13 cellular contexts compared by ENCODE assay signal in genomic region chr2:121565389-121566250, GRCh38. TPM values are rescaled to one million over a fixed set of nuclear protein-coding genes. Genes with fewer than 3 reads are reported as not detected.
DNase-seq lines count a peak whose midpoint lies in the region; ATAC-seq and TF ChIP-seq lines count a peak whose summit lies in the region.
"Had no signal": no experiment of that assay in that cellular context is flagged by ENCODE, and none has a peak within 500 bp of the region (broad histone marks: within the 10 kb centered on the region; RNA-seq: fewer than 3 reads in every experiment).

No MANE protein-coding gene starts in this region.

- POLR2A ChIA-PET in A673 (lab: Charles Lee; ENCODE audit: low non-redundant PET): no interaction called here

- H3K4me3 ChIP-seq in A673 (ENCODE audit: low read depth, low read length, poor library complexity, severe bottlenecking) (no peak overlapping the region), adrenal gland (no peak overlapping the region), lower lobe of right lung (no peak overlapping the region), colonic mucosa (no peak overlapping the region), mammary epithelial cell (replicated peaks in 1 of 3; ENCODE audit: insufficient read depth in 1 of 3, low read depth in 2 of 3, low read length in 3 of 3) (no peak overlapping the region)
- H3K4me3 ChIP-seq: esophagus muscularis mucosa had no signal

- H3K9ac ChIP-seq in colonic mucosa (ENCODE audit: low read depth in 2 of 2, low read length in 2 of 2) (no peak overlapping the region), mammary epithelial cell (ENCODE audit: insufficient read depth, low read length) (no peak overlapping the region)

- H3K36me3 ChIP-seq in A673 (ENCODE audit: insufficient read depth, low read length, poor library complexity, severe bottlenecking) (no peaks in the 10 kb centered on the region), adrenal gland (replicated peaks in 1 of 2) (no peaks in the 10 kb centered on the region), lower lobe of right lung (peaks cover 3% of the 10 kb centered on the region), colonic mucosa (no peaks in the 10 kb centered on the region), mammary epithelial cell (ENCODE audit: insufficient read depth, low read length) (no peaks in the 10 kb centered on the region)
- H3K36me3 ChIP-seq: esophagus muscularis mucosa had no signal

- no peak overlapping the region for H2AFZ ChIP-seq in mammary epithelial cell (ENCODE audit: low read depth, low read length)

- H3K79me2 ChIP-seq in mammary epithelial cell (ENCODE audit: insufficient read depth, low read length): peaks cover 75% of the 10 kb centered on the region

- H3K27ac ChIP-seq in A673 (ENCODE audit: low read depth, low read length, poor library complexity, severe bottlenecking) (no peak overlapping the region), adrenal gland (peak overlapping the region in 4 of 5 donors; percentile 4 to 44 (median 22)), lower lobe of right lung (no peak overlapping the region), colonic mucosa (no peak overlapping the region), mammary epithelial cell (ENCODE audit: insufficient read depth, low read depth, low read length) (no peak overlapping the region)
- H3K27ac ChIP-seq: esophagus muscularis mucosa had no signal

- DNase-seq in A673 (ENCODE audit: low spot score) (peak; percentile 58), MV-4-11 (lab: John Stamatoyannopoulos, UW) (peak; percentile 71), adrenal gland (peak in 5 of 7 donors; percentile 36 to 72 (median 50)), lower lobe of right lung (no peak), colonic mucosa (no peak), RPMI8226 (no peak), mammary epithelial cell (no peak), HCEC 1CT (no peak)
- DNase-seq: activated CD4-positive, alpha-beta T cell treated with anti-CD3 and anti-CD28 coated beads for 36 hours; DMS79 treated with DMSO at 0.1 percent for 48 hours; stimulated activated CD4-positive, alpha-beta T cell treated with anti-CD3 and anti-CD28 coated beads, Interleukin-12 subunit alpha, Interleukin-12 subunit beta, amount 100 ng/mL, for 4 hours; SW 1271 had no signal

- dilution Hi-C loops in mammary epithelial cell (cut with HindIII; ENCODE audit: low sequenced_read_pairs): no loop called here

- in situ Hi-C loops in mammary epithelial cell (cut with MboI; ENCODE audit: low sequenced_read_pairs in 2 of 2): no loop called here

- ATAC-seq in lower lobe of right lung: peak; percentile 26 to 43

- H3K4me1 ChIP-seq in A673 (ENCODE audit: insufficient read depth, low read length, poor library complexity, severe bottlenecking) (peaks cover 17% of the 10 kb centered on the region), adrenal gland (replicated peaks in 1 of 2) (peaks cover 13 to 81% of the 10 kb centered on the region in 2 donors), lower lobe of right lung (peaks cover 25% of the 10 kb centered on the region), colonic mucosa (no peaks in the 10 kb centered on the region), mammary epithelial cell (ENCODE audit: insufficient read depth, low read length) (peaks cover 23% of the 10 kb centered on the region)

- H3K4me2 ChIP-seq in mammary epithelial cell (ENCODE audit: insufficient read depth, low read depth, low read length): no peak overlapping the region

- CTCF ChIA-PET in A673 (lab: Charles Lee) (interaction anchor here (0.5 kb wide), 1 partner anchor 146 kb away, joined by 3 read pairs; no protein-coding TSS in a partner anchor), mammary epithelial cell (lab: Charles Lee; ENCODE audit: low non-redundant PET) (no interaction called here)

- H4K20me1 ChIP-seq in mammary epithelial cell (ENCODE audit: insufficient read depth, low read length): no peaks in the 10 kb centered on the region

- no TSS peak for BruUV-seq in A673 (replicated peaks; lab: Mats Ljungman, UMichigan)
- BruUV-seq in mammary epithelial cell (replicated peaks; lab: Mats Ljungman, UMichigan): no TSS peak

- H3K27me3 ChIP-seq in A673 (replicated peaks; ENCODE audit: insufficient read depth, low read depth, low read length, poor library complexity) (no peaks in the 10 kb centered on the region), adrenal gland (no peaks in the 10 kb centered on the region), lower lobe of right lung (ENCODE audit: low read depth) (no peaks in the 10 kb centered on the region), colonic mucosa (no peaks in the 10 kb centered on the region), mammary epithelial cell (ENCODE audit: insufficient read depth, low read length) (no peaks in the 10 kb centered on the region)
- H3K27me3 ChIP-seq: esophagus muscularis mucosa had no signal

- H3K9me3 ChIP-seq in A673 (ENCODE audit: low read depth, low read length, poor library complexity, severe bottlenecking): no peaks in the 10 kb centered on the region
- no peaks in the 10 kb centered on the region for H3K9me3 ChIP-seq in adrenal gland (replicated peaks in 1 of 3)
- H3K9me3 ChIP-seq in lower lobe of right lung: no peaks in the 10 kb centered on the region
- no peaks in the 10 kb centered on the region for H3K9me3 ChIP-seq in colonic mucosa
- no peaks in the 10 kb centered on the region for H3K9me3 ChIP-seq in mammary epithelial cell (replicated peaks; ENCODE audit: insufficient read depth, low read length)
- H3K9me3 ChIP-seq: esophagus muscularis mucosa had no signal

- WGBS in adrenal gland, 4 donors: 58 to 64% (median 61%) methylated on average over 5 of the region's 5 CpGs
- WGBS in mammary epithelial cell (ENCODE audit: low coverage, missing lambda C conversion rate): 46% methylated on average over 5 of the region's 5 CpGs

- no peak for TF ChIP-seq POLR2A in adrenal gland (IDR thresholded peaks at IDR 0.05)

- intact Hi-C loops in A673 (cut with micrococcal nuclease; ENCODE audit: unreplicated experiment) (no loop called here), adrenal gland (cut with DNase I) (no loop called here), lower lobe of right lung (cut with DNase I) (no loop called here), colonic mucosa (cut with DNase I) (no loop called here), mammary epithelial cell (cut with micrococcal nuclease) (no loop called here)

- TF ChIP-seq CTCF in A673 (conservative IDR thresholded peaks at IDR 0.05; ENCODE audit: low read depth, low read length) (no peak), adrenal gland (IDR thresholded peaks at IDR 0.05) (no peak), lower lobe of right lung (IDR thresholded peaks at IDR 0.05) (no peak), colonic mucosa (IDR thresholded peaks at IDR 0.05) (no peak), mammary epithelial cell (conservative IDR thresholded peaks at IDR 0.05 in 1 of 2, IDR thresholded peaks at IDR 0.05 in 1 of 2; ENCODE audit: extremely low read depth in 1 of 2, insufficient read depth in 1 of 2, low read depth in 1 of 2, low read length in 2 of 2) (no peak)

RNA-seq across cellular contexts. Expression of gene RNU4ATAC, which starts 34.9 kb away (rescaled TPM):
- total RNA-seq in A673 (2021): not detected in 2 replicates
- not detected for total RNA-seq in adrenal gland
- not detected for polyA plus RNA-seq in adrenal gland
- 24.8 TPM for total RNA-seq in lower lobe of right lung
- total RNA-seq in colonic mucosa: not detected
- total RNA-seq in mammary epithelial cell: under 1 TPM in 1 of 2 donors, not detected in 1; under 0.01 TPM
- polyA plus RNA-seq in mammary epithelial cell: not detected
- not detected for polyA minus RNA-seq in mammary epithelial cell
- total RNA-seq: activated CD4-positive, alpha-beta T cell treated with anti-CD3 and anti-CD28 coated beads for 36 hours; esophagus muscularis mucosa had no signal

Comparison
In these comparisons a context has a peak if more than half of its experiments do, and no peak if none do; other contexts are left out.
1. DNase-seq: peak in A673 (single experiment), MV-4-11 (single experiment) and adrenal gland (5 of 7); none in lower lobe of right lung (single experiment), colonic mucosa (single experiment), RPMI8226 (single experiment), mammary epithelial cell (single experiment) and HCEC 1CT (single experiment).
2. H3K27ac ChIP-seq: peak in adrenal gland (4 of 5); none in A673 (single experiment), lower lobe of right lung (single experiment), colonic mucosa (single experiment) and mammary epithelial cell (single experiment).